Comparison of ENCODE assay signal across 1 cellular context in the genomic region with DNA sequence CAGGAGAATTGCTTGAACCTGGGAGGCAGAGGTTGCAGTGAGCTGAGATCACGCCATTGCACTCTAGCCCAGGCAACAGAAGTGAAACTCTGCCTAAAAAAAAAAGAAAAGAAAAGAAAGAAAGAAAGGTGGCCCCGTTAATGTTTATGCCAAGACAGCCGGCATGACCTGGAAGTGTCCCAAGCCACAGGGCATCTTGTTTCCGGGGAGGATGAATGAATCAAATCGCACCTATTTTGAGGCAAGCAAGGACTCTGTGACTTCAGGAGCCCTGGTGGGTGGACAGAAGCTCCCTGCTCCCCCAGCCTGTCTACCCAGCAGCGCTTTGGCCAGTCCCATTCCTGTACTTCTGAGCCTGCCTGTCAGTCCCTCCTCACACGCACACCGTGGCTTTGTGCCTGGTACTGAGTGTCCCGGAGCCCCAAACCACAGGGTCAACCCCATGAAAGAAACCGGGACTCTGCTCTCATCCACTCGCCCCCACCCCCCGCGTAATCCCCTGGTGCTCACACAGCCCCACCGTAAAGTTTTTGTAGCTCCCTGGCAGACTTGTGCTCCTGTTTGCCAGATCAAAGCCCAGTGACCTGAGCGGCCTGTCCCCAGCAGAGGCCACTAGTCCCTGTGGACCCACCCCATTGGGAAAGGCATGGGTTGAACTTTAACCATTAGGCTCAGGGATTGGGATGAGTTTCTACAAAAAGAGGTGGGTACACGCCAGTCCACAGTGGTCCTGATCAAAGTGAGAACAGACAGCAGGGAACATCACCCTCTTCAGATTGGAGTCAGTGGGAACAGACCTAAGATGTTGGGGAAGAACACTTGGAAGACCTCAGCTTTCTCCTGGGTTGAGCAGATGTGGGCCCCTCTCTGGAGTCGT.
TF ChIP-seq lines count a peak whose summit lies in the region.

No MANE protein-coding gene starts in this region.

TF ChIP-seq in HepG2, 621 proteins besides CTCF, POLR2A, EP300 and RAD21 (continued from another document and continues in another):
- TF ChIP-seq MAZ (IDR thresholded peaks at IDR 0.05; ENCODE audit: borderline replicate concordance, low read depth, low read length): peak; percentile 61; the same call in 1 of the 2 replicates
- TF ChIP-seq MAZ (CRISPR knock-in tag; IDR thresholded peaks at IDR 0.05; ENCODE audit: low read depth): peak; percentile 47; the same call in 1 of the 2 replicates
- TF ChIP-seq TGIF2 (CRISPR knock-in tag; IDR thresholded peaks at IDR 0.05): peak; percentile 61; the same call in 1 of the 2 replicates
- peak; percentile 72; the same call in 1 of the 2 replicates for TF ChIP-seq GATA4 (IDR thresholded peaks at IDR 0.05; ENCODE audit: borderline replicate concordance, low read depth)
- TF ChIP-seq, protein P1, sequence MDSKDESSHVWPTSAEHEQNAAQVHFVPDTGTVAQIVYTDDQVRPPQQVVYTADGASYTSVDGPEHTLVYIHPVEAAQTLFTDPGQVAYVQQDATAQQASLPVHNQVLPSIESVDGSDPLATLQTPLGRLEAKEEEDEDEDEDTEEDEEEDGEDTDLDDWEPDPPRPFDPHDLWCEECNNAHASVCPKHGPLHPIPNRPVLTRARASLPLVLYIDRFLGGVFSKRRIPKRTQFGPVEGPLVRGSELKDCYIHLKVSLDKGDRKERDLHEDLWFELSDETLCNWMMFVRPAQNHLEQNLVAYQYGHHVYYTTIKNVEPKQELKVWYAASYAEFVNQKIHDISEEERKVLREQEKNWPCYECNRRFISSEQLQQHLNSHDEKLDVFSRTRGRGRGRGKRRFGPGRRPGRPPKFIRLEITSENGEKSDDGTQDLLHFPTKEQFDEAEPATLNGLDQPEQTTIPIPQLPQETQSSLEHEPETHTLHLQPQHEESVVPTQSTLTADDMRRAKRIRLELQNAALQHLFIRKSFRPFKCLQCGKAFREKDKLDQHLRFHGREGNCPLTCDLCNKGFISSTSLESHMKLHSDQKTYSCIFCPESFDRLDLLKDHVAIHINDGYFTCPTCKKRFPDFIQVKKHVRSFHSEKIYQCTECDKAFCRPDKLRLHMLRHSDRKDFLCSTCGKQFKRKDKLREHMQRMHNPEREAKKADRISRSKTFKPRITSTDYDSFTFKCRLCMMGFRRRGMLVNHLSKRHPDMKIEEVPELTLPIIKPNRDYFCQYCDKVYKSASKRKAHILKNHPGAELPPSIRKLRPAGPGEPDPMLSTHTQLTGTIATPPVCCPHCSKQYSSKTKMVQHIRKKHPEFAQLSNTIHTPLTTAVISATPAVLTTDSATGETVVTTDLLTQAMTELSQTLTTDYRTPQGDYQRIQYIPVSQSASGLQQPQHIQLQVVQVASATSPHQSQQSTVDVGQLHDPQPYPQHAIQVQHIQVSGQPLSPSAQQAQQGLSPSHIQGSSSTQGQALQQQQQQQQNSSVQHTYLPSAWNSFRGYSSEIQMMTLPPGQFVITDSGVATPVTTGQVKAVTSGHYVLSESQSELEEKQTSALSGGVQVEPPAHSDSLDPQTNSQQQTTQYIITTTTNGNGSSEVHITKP (CRISPR knock-in tag; IDR thresholded peaks at IDR 0.05; ENCODE audit: low read depth): peak; percentile 70; the same call in 1 of the 2 replicates
- TF ChIP-seq KDM5A (IDR thresholded peaks at IDR 0.05; ENCODE audit: borderline replicate concordance, low read length): peak; percentile 5; the same call in 1 of the 2 replicates
- no peak for TF ChIP-seq ZNF496 (CRISPR knock-in tag; IDR thresholded peaks at IDR 0.05; ENCODE audit: insufficient replicate concordance)
- 0 out of 2 replicates have a peak, but pooled peaks have one; percentile 20 for TF ChIP-seq ZNF276 (CRISPR knock-in tag; IDR thresholded peaks at IDR 0.05; ENCODE audit: low read depth)
- TF ChIP-seq, protein P2, sequence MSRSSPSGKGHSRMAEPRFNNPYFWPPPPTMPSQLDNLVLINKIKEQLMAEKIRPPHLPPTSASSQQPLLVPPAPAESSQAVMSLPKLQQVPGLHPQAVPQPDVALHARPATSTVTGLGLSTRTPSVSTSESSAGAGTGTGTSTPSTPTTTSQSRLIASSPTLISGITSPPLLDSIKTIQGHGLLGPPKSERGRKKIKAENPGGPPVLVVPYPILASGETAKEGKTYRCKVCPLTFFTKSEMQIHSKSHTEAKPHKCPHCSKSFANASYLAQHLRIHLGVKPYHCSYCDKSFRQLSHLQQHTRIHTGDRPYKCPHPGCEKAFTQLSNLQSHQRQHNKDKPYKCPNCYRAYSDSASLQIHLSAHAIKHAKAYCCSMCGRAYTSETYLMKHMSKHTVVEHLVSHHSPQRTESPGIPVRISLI (CRISPR knock-in tag; IDR thresholded peaks at IDR 0.05; ENCODE audit: borderline replicate concordance): no peak
- TF ChIP-seq ATF4 (CRISPR knock-in tag; IDR thresholded peaks at IDR 0.05): 0 out of 4 replicates have a peak, but pooled peaks of 1 of the 2 experiments have one; percentile 18
- peak; percentile 83 for TF ChIP-seq ZNF605 (CRISPR knock-in tag; IDR thresholded peaks at IDR 0.05)
- TF ChIP-seq KAT8 (CRISPR knock-in tag; IDR thresholded peaks at IDR 0.05): peak; percentile 50
- no peak for TF ChIP-seq TRIM24 (CRISPR knock-in tag; IDR thresholded peaks at IDR 0.05)
- TF ChIP-seq TCF7L2 (IDR thresholded peaks at IDR 0.05; ENCODE audit: low read depth, low read length): peak; percentile 53; the same call in 1 of the 2 replicates
- peak; percentile 50 for TF ChIP-seq PPARG (CRISPR knock-in tag; conservative IDR thresholded peaks at IDR 0.05)
- TF ChIP-seq MED8 (CRISPR knock-in tag; IDR thresholded peaks at IDR 0.05; ENCODE audit: insufficient replicate concordance): no peak
- peak; percentile 61; the same call in 1 of the 2 replicates for TF ChIP-seq ZNF891 (CRISPR knock-in tag; IDR thresholded peaks at IDR 0.05)
- TF ChIP-seq ZNF782 (CRISPR knock-in tag; IDR thresholded peaks at IDR 0.05; ENCODE audit: borderline replicate concordance): 0 out of 2 replicates have a peak, but pooled peaks have one; percentile 32
- TF ChIP-seq DBP (CRISPR knock-in tag; IDR thresholded peaks at IDR 0.05; ENCODE audit: not compliant biosample characterization): peak; percentile 47
- TF ChIP-seq NONO (IDR thresholded peaks at IDR 0.05): no peak
- TF ChIP-seq NONO (CRISPR knock-in tag; conservative IDR thresholded peaks at IDR 0.05): peak; percentile 91
- peak; percentile 71; the same call in 1 of the 2 replicates for TF ChIP-seq ELF3 (CRISPR knock-in tag; IDR thresholded peaks at IDR 0.05)
- TF ChIP-seq ZNF33B (CRISPR knock-in tag; IDR thresholded peaks at IDR 0.05): peak; percentile 20; the same call in 1 of the 2 replicates
- TF ChIP-seq PRDM15 (CRISPR knock-in tag; IDR thresholded peaks at IDR 0.05): no peak
- peak; percentile 12; the same call in 1 of the 2 replicates for TF ChIP-seq ZNF670 (CRISPR knock-in tag; IDR thresholded peaks at IDR 0.05; ENCODE audit: borderline replicate concordance)
- TF ChIP-seq JUN (CRISPR knock-in tag; IDR thresholded peaks at IDR 0.05): peak; percentile 51
- TF ChIP-seq DMAP1 (CRISPR knock-in tag; IDR thresholded peaks at IDR 0.05): peak; percentile 72
- TF ChIP-seq ZNF30 (CRISPR knock-in tag; IDR thresholded peaks at IDR 0.05): no peak
- TF ChIP-seq TRIM22 (IDR thresholded peaks at IDR 0.05): no peak
- TF ChIP-seq ZNF383 (CRISPR knock-in tag; IDR thresholded peaks at IDR 0.05; ENCODE audit: borderline replicate concordance): no peak
- TF ChIP-seq TBX3 (IDR thresholded peaks at IDR 0.05; ENCODE audit: borderline replicate concordance): no peak
- TF ChIP-seq U2AF2 (IDR thresholded peaks at IDR 0.05; ENCODE audit: low read depth, low read length): no peak
- TF ChIP-seq KDM2A (CRISPR knock-in tag; IDR thresholded peaks at IDR 0.05; ENCODE audit: borderline replicate concordance, low read depth): peak; percentile 58
- no peak for TF ChIP-seq ARHGAP35 (CRISPR knock-in tag; IDR thresholded peaks at IDR 0.05; ENCODE audit: borderline replicate concordance)
- TF ChIP-seq NFYC (CRISPR knock-in tag; IDR thresholded peaks at IDR 0.05): peak; percentile 28; the same call in 1 of the 2 replicates
- no peak; the same call in 1 of the 2 replicates for TF ChIP-seq SMAD9 (CRISPR knock-in tag; IDR thresholded peaks at IDR 0.05)
- peak; percentile 80 for TF ChIP-seq NR2F2 (IDR thresholded peaks at IDR 0.05; ENCODE audit: borderline replicate concordance, low read depth)
- TF ChIP-seq, protein P3, sequence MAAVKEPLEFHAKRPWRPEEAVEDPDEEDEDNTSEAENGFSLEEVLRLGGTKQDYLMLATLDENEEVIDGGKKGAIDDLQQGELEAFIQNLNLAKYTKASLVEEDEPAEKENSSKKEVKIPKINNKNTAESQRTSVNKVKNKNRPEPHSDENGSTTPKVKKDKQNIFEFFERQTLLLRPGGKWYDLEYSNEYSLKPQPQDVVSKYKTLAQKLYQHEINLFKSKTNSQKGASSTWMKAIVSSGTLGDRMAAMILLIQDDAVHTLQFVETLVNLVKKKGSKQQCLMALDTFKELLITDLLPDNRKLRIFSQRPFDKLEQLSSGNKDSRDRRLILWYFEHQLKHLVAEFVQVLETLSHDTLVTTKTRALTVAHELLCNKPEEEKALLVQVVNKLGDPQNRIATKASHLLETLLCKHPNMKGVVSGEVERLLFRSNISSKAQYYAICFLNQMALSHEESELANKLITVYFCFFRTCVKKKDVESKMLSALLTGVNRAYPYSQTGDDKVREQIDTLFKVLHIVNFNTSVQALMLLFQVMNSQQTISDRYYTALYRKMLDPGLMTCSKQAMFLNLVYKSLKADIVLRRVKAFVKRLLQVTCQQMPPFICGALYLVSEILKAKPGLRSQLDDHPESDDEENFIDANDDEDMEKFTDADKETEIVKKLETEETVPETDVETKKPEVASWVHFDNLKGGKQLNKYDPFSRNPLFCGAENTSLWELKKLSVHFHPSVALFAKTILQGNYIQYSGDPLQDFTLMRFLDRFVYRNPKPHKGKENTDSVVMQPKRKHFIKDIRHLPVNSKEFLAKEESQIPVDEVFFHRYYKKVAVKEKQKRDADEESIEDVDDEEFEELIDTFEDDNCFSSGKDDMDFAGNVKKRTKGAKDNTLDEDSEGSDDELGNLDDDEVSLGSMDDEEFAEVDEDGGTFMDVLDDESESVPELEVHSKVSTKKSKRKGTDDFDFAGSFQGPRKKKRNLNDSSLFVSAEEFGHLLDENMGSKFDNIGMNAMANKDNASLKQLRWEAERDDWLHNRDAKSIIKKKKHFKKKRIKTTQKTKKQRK (IDR thresholded peaks at IDR 0.05; ENCODE audit: low read length): no peak
- peak; percentile 91 for TF ChIP-seq MYC (CRISPR knock-in tag; IDR thresholded peaks at IDR 0.05; ENCODE audit: borderline replicate concordance)
- peak; percentile 64 for TF ChIP-seq ISL2 (CRISPR knock-in tag; IDR thresholded peaks at IDR 0.05)
